Comparison of ENCODE assay signal across 19 cellular contexts in genomic region chr3:64490180-64490579, GRCh38.
"Had no signal": no experiment of that assay in that cellular context is flagged by ENCODE, and none has a peak within 500 bp of the region (broad histone marks: within the 10 kb centered on the region; RNA-seq: fewer than 3 reads in every experiment).

No MANE protein-coding gene starts in this region.

- H3K4me1 Mint-ChIP-seq: memory B cell had no signal

- H3K9me3 ChIP-seq: ascending aorta, neutrophil, pancreas, tibial nerve, uterus had no signal

- H3K9me3 Mint-ChIP-seq: activated T-cell treated with anti-CD3 and anti-CD28 coated beads, Interleukin-2, amount 50 U/mL, for 72 hours; memory B cell; naive thymus-derived CD4-positive, alpha-beta T cell; T-helper 1 cell treated with Interleukin-12 subunit alpha and Interleukin-12 subunit beta and Interleukin-4 antibody, amounts not matched to agents 30 μg/mL and 1 μg/mL, for 36 hours had no signal

- ATAC-seq: activated T-cell treated with anti-CD3 and anti-CD28 coated beads, Interleukin-2, amount 50 U/mL, for 72 hours had no signal

- H3K4me1 ChIP-seq: ascending aorta, pancreas, uterus had no signal

- H3K27me3 ChIP-seq: ascending aorta, pancreas, uterus had no signal

- H3K4me3 ChIP-seq: ascending aorta, coronary artery, tibial nerve, uterus had no signal

- DNase-seq: activated CD4-positive, alpha-beta T cell treated with anti-CD3 and anti-CD28 coated beads for 1 hour; activated CD4-positive, alpha-beta T cell treated with anti-CD3 and anti-CD28 coated beads, Interleukin-2, amount 50 U/mL, for 4 hours; activated effector memory CD4-positive, alpha-beta T cell treated with anti-CD3 and anti-CD28 coated beads, Interleukin-2, amount 50 U/mL, for 16 hours; activated naive CD4-positive, alpha-beta T cell treated with anti-CD3 and anti-CD28 coated beads, Interleukin-2, amount 50 U/mL, for 16 hours; activated T-cell treated with anti-CD3 and anti-CD28 coated beads, Interleukin-2, amount 50 U/mL, for 72 hours; kidney glomerular epithelial cell; left ventricle myocardium superior; naive thymus-derived CD4-positive, alpha-beta T cell; pancreas; stimulated activated naive CD4-positive, alpha-beta T cell; uterus had no signal

- H3K4me3 Mint-ChIP-seq: activated T-cell treated with anti-CD3 and anti-CD28 coated beads, Interleukin-2, amount 50 U/mL, for 72 hours; memory B cell; naive thymus-derived CD4-positive, alpha-beta T cell; T-helper 1 cell treated with Interleukin-12 subunit alpha and Interleukin-12 subunit beta and Interleukin-4 antibody, amounts not matched to agents 30 μg/mL and 1 μg/mL, for 36 hours had no signal

- H3K36me3 ChIP-seq: ascending aorta, neutrophil, pancreas, tibial nerve, uterus had no signal

- H3K27ac Mint-ChIP-seq: activated T-cell treated with anti-CD3 and anti-CD28 coated beads, Interleukin-2, amount 50 U/mL, for 72 hours; memory B cell; naive thymus-derived CD4-positive, alpha-beta T cell; T-helper 1 cell treated with Interleukin-12 subunit alpha and Interleukin-12 subunit beta and Interleukin-4 antibody, amounts not matched to agents 30 μg/mL and 1 μg/mL, for 36 hours had no signal

- FAIRE-seq: endometrium, frontal cortex, pancreas had no signal

- H3K27ac ChIP-seq: ascending aorta, coronary artery, neutrophil, pancreas, tibial nerve, uterus had no signal
